In the genomic region with DNA sequence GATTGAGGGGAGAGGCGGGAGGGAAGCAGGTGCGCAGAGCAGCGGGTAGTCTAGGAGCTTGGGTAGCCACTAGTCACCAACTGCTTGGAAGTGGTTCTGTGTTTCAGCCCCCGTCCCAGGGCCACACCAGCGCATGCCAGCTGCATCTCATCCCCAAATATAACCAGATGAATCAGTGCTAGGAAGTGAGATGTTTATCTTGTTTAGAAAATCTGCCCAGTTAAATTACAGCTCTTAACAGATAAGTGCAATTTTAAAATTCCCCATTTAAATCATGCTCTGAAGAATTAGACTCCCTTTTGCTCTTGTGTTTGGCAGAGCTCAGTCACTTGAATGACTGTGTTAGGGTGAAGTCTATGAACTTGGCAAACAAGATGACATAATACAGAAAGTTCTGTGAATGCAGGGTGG, we compare ENCODE assay signal across 1 cellular context.
TF ChIP-seq lines count a peak whose summit lies in the region.

No MANE protein-coding gene starts in this region.

TF ChIP-seq in IMR-90, 13 proteins besides CTCF, POLR2A, EP300 and RAD21:
- TF ChIP-seq SMC3 (IDR thresholded peaks at IDR 0.05; ENCODE audit: low read depth, low read length) (no peak), MAFK (IDR thresholded peaks at IDR 0.05; ENCODE audit: low read depth, low read length) (no peak), NFE2L2 (IDR thresholded peaks at IDR 0.05; ENCODE audit: low read depth, low read length) (no peak), RFX5 (IDR thresholded peaks at IDR 0.05; ENCODE audit: low read depth, low read length) (no peak), CHD1 (IDR thresholded peaks at IDR 0.05; ENCODE audit: low read depth, low read length) (no peak), CEBPB (IDR thresholded peaks at IDR 0.05; ENCODE audit: low read depth, low read length) (peak; percentile 21; the same call in 1 of the 2 replicates), MXI1 (IDR thresholded peaks at IDR 0.05; ENCODE audit: borderline replicate concordance, low read depth, low read length) (no peak), RCOR1 (IDR thresholded peaks at IDR 0.05; ENCODE audit: insufficient replicate concordance, low read length) (peak; percentile 93), BHLHE40 (IDR thresholded peaks at IDR 0.05; ENCODE audit: low read depth, low read length) (no peak), FOS (IDR thresholded peaks at IDR 0.05; ENCODE audit: low read depth, low read length) (peak; percentile 47; the same call in 1 of the 2 replicates), MAZ (IDR thresholded peaks at IDR 0.05; ENCODE audit: borderline replicate concordance, low read depth, low read length) (0 out of 2 replicates have a peak, but pooled peaks have one; percentile 44)
- TF ChIP-seq, protein P1, sequence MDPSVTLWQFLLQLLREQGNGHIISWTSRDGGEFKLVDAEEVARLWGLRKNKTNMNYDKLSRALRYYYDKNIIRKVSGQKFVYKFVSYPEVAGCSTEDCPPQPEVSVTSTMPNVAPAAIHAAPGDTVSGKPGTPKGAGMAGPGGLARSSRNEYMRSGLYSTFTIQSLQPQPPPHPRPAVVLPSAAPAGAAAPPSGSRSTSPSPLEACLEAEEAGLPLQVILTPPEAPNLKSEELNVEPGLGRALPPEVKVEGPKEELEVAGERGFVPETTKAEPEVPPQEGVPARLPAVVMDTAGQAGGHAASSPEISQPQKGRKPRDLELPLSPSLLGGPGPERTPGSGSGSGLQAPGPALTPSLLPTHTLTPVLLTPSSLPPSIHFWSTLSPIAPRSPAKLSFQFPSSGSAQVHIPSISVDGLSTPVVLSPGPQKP (IDR thresholded peaks at IDR 0.05; ENCODE audit: borderline replicate concordance, low read depth, low read length) = no peak
- TF ChIP-seq, protein P2, sequence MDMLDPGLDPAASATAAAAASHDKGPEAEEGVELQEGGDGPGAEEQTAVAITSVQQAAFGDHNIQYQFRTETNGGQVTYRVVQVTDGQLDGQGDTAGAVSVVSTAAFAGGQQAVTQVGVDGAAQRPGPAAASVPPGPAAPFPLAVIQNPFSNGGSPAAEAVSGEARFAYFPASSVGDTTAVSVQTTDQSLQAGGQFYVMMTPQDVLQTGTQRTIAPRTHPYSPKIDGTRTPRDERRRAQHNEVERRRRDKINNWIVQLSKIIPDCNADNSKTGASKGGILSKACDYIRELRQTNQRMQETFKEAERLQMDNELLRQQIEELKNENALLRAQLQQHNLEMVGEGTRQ (IDR thresholded peaks at IDR 0.05; ENCODE audit: low read depth, low read length) = no peak
